ENCODE assay signal across 25 cellular contexts in genomic region chr18:44849361-44849760, GRCh38.
"Had no signal": no experiment of that assay in that cellular context is flagged by ENCODE, and none has a peak within 500 bp of the region (broad histone marks: within the 10 kb centered on the region; RNA-seq: fewer than 3 reads in every experiment).

No MANE protein-coding gene starts in this region.

- H3K27me3 Mint-ChIP-seq: central memory CD8-positive, alpha-beta T cell; effector memory CD8-positive, alpha-beta T cell; progenitor cell of endocrine pancreas had no signal

- ATAC-seq: activated T-cell treated with anti-CD3 and anti-CD28 coated beads, Interleukin-2, amount 50 U/mL, for 4 hours; effector memory CD8-positive, alpha-beta T cell; gastrocnemius medialis; left lung; natural killer cell; stimulated activated naive CD8-positive, alpha-beta T cell treated with anti-CD3 and anti-CD28 coated beads, Interleukin-15, amount 100 ng/mL, for 72 hours had no signal

- H3K9me3 Mint-ChIP-seq: activated naive CD8-positive, alpha-beta T cell treated with anti-CD3 and anti-CD28 coated beads for 36 hours; activated T-cell treated with anti-CD3 and anti-CD28 coated beads, Interleukin-2, amount 50 U/mL, for 4 hours; activated T-helper 2 cell treated with anti-CD3 and anti-CD28 coated beads, Interferon-gamma antibody, Interleukin-2, Interleukin-4, amounts not matched to agents 10 μg/mL and 5 μg/mL and 100 μg/mL, durations not matched to agents 14 hours and 24 hours and 36 hours; central memory CD8-positive, alpha-beta T cell; effector memory CD8-positive, alpha-beta T cell; natural killer cell; stimulated activated naive CD8-positive, alpha-beta T cell treated with anti-CD3 and anti-CD28 coated beads, Interleukin-15, amount 100 ng/mL, for 72 hours had no signal

- H3K9me3 ChIP-seq: breast epithelium, colonic mucosa, esophagus squamous epithelium, gastrocnemius medialis, heart right ventricle, left lung, tibial nerve had no signal

- H3K4me1 ChIP-seq: breast epithelium, colonic mucosa, left lung had no signal

- H3K4me1 Mint-ChIP-seq: activated naive CD8-positive, alpha-beta T cell treated with anti-CD3 and anti-CD28 coated beads for 36 hours; central memory CD8-positive, alpha-beta T cell; stimulated activated naive CD8-positive, alpha-beta T cell treated with anti-CD3 and anti-CD28 coated beads, Interleukin-15, amount 100 ng/mL, for 72 hours had no signal

- H3K27me3 ChIP-seq: breast epithelium, colonic mucosa, dorsolateral prefrontal cortex, esophagus squamous epithelium, gastrocnemius medialis, heart right ventricle, left lung, tibial nerve had no signal

- H3K36me3 ChIP-seq: breast epithelium, colonic mucosa, esophagus squamous epithelium, gastrocnemius medialis, heart right ventricle, left lung, tibial nerve had no signal

- H3K27ac ChIP-seq: breast epithelium, colonic mucosa, dorsolateral prefrontal cortex, esophagus squamous epithelium, gastrocnemius medialis, heart right ventricle, left lung, tibial nerve had no signal

- H3K36me3 Mint-ChIP-seq: activated naive CD8-positive, alpha-beta T cell treated with anti-CD3 and anti-CD28 coated beads for 36 hours; natural killer cell had no signal

- H3K4me3 Mint-ChIP-seq: activated naive CD8-positive, alpha-beta T cell treated with anti-CD3 and anti-CD28 coated beads for 36 hours; activated T-cell treated with anti-CD3 and anti-CD28 coated beads, Interleukin-2, amount 50 U/mL, for 4 hours; central memory CD8-positive, alpha-beta T cell; effector memory CD8-positive, alpha-beta T cell; mesothelial cell of epicardium; natural killer cell; stimulated activated naive CD8-positive, alpha-beta T cell treated with anti-CD3 and anti-CD28 coated beads, Interleukin-15, amount 100 ng/mL, for 72 hours had no signal

- FAIRE-seq: astrocyte, keratinocyte had no signal

- H3K4me3 ChIP-seq: breast epithelium, colonic mucosa, dorsolateral prefrontal cortex, esophagus squamous epithelium, gastrocnemius medialis, heart right ventricle, left lung, tibial nerve had no signal

- DNase-seq: activated CD4-positive, alpha-beta T cell treated with anti-CD3 and anti-CD28 coated beads for 4 hours; activated CD4-positive, alpha-beta T cell treated with anti-CD3 and anti-CD28 coated beads, Interleukin-2, amount 50 U/mL, for 48 hours; activated CD8-positive, alpha-beta memory T cell treated with anti-CD3 and anti-CD28 coated beads, Interleukin-2, amount 50 U/mL, for 48 hours; activated naive CD4-positive, alpha-beta T cell treated with Interleukin-2 at 50 U/mL for 16 hours; activated naive CD8-positive, alpha-beta T cell treated with anti-CD3 and anti-CD28 coated beads for 36 hours; activated T-cell treated with anti-CD3 and anti-CD28 coated beads, Interleukin-2, amount 50 U/mL, for 4 hours; colonic mucosa; effector memory CD8-positive, alpha-beta T cell; esophagus squamous epithelium; gastrocnemius medialis; left lung; natural killer cell; stimulated activated CD4-positive, alpha-beta T cell treated with anti-CD3 and anti-CD28 coated beads, Interleukin-4, amount 100 ng/mL, for 4 hours; stimulated activated naive CD8-positive, alpha-beta T cell treated with anti-CD3 and anti-CD28 coated beads, Interleukin-15, amount 100 ng/mL, for 72 hours; T-helper 9 cell had no signal

- H3K27ac Mint-ChIP-seq: activated naive CD8-positive, alpha-beta T cell treated with anti-CD3 and anti-CD28 coated beads for 36 hours; activated T-helper 2 cell treated with anti-CD3 and anti-CD28 coated beads, Interferon-gamma antibody, Interleukin-2, Interleukin-4, amounts not matched to agents 10 μg/mL and 5 μg/mL and 100 μg/mL, durations not matched to agents 14 hours and 24 hours and 36 hours; effector memory CD8-positive, alpha-beta T cell; mesothelial cell of epicardium; natural killer cell; progenitor cell of endocrine pancreas; stimulated activated naive CD8-positive, alpha-beta T cell treated with anti-CD3 and anti-CD28 coated beads, Interleukin-15, amount 100 ng/mL, for 72 hours had no signal
